ENCODE assay signal across 7 cellular contexts in genomic region chr1:194164755-194165154, GRCh38.
"Had no signal": no experiment of that assay in that cellular context is flagged by ENCODE, and none has a peak within 500 bp of the region (broad histone marks: within the 10 kb centered on the region; RNA-seq: fewer than 3 reads in every experiment).

No MANE protein-coding gene starts in this region.

- H3K4me2 ChIP-seq: GM23338 had no signal

- H3K4me3 ChIP-seq: GM23338 had no signal

- FAIRE-seq: H1, H54, HTR-8/SVneo had no signal

- H2AFZ ChIP-seq: GM23338 had no signal

- DNase-seq: H9, HCEC 1CT, KBM-7 had no signal

- ATAC-seq: GM23338 had no signal
